In genomic region chr5:149641000-149641576, GRCh38 we compare ENCODE assay signal across 12 cellular contexts. TPM values are rescaled to one million over a fixed set of nuclear protein-coding genes. Genes with fewer than 3 reads are reported as not detected.
DNase-seq lines count a peak whose midpoint lies in the region; ATAC-seq, FAIRE-seq and TF ChIP-seq lines count a peak whose summit lies in the region.
"Had no signal": no experiment of that assay in that cellular context is flagged by ENCODE, and none has a peak within 500 bp of the region (broad histone marks: within the 10 kb centered on the region; RNA-seq: fewer than 3 reads in every experiment).

No MANE protein-coding gene starts in this region.

- in situ Hi-C loops in KBM-7 (cut with MboI; ENCODE audit: low pct_unique_long_range_greater_than_20kb, low sequenced_read_pairs), result no loop called here

- no peak for TF ChIP-seq CTCF in GM12865 (IDR thresholded peaks at IDR 0.05; ENCODE audit: insufficient read depth, low read depth, low read length, missing control alignments)
- TF ChIP-seq CTCF in VCaP (conservative IDR thresholded peaks at IDR 0.05), result 0 out of 2 replicates have a peak, but pooled peaks have one; percentile 26
- peak in 1 of 12 donors; percentile 4 for TF ChIP-seq CTCF in heart left ventricle (IDR thresholded peaks at IDR 0.05)
- no peak for TF ChIP-seq CTCF in pancreas (IDR thresholded peaks at IDR 0.05)

- no peaks in the 10 kb centered on the region for H3K36me3 ChIP-seq in heart left ventricle
- no peaks in the 10 kb centered on the region for H3K36me3 ChIP-seq in pancreas
- H3K36me3 ChIP-seq: thoracic aorta had no signal

- ATAC-seq in heart left ventricle (peak in 2 of 4 donors; percentile 24 to 49), pancreas (peak in 3 of 4 donors; percentile 21 to 41 (median 32)), GM18870 (IDR thresholded peaks at IDR 0.05; ENCODE audit: unreplicated experiment) (no peak), GM19455 (IDR thresholded peaks at IDR 0.05; ENCODE audit: unreplicated experiment) (no peak), HG03520 (IDR thresholded peaks at IDR 0.05; ENCODE audit: unreplicated experiment) (no peak)

- H3K27ac ChIP-seq in VCaP (peak overlapping the region; percentile 87), heart left ventricle (peak overlapping the region; percentile 29 to 82 (median 68)), pancreas (no peak overlapping the region)
- H3K27ac ChIP-seq: thoracic aorta had no signal

- no peak for TF ChIP-seq POLR2A in heart left ventricle (IDR thresholded peaks at IDR 0.05)

- no peaks in the 10 kb centered on the region for H3K9me3 ChIP-seq in heart left ventricle
- no peaks in the 10 kb centered on the region for H3K9me3 ChIP-seq in pancreas
- H3K9me3 ChIP-seq: thoracic aorta had no signal

- H3K4me3 ChIP-seq in GM12865 (ENCODE audit: low read depth, low read length), result no peak overlapping the region
- H3K4me3 ChIP-seq in heart left ventricle, result peak overlapping the region in 8 of 12 donors; percentile 6 to 34 (median 22)
- H3K4me3 ChIP-seq in pancreas, result no peak overlapping the region
- H3K4me3 ChIP-seq: thoracic aorta had no signal

- H3K4me1 ChIP-seq in heart left ventricle (peaks cover 0 to 28% (median 19%) of the 10 kb centered on the region in 12 donors), pancreas (no peaks in the 10 kb centered on the region)

- intact Hi-C loops in heart left ventricle (cut with DNase I) (loop anchor here in 2 of 10 donors (2.0 to 5.0 kb wide), 2 partner anchors 346 to 350 kb away; no protein-coding TSS in a partner anchor), pancreas (cut with DNase I) (loop anchor here in 1 of 3 donors (10.0 kb wide), 1 partner anchor 354 kb away; no protein-coding TSS in a partner anchor)

- peak; percentile 66 for DNase-seq in GM12865 (ENCODE audit: low read depth)
- DNase-seq in heart left ventricle, result peak in 3 of 5 donors; percentile 49 to 66 (median 60)
- no peak for DNase-seq in pancreas
- DNase-seq in KBM-7, result no peak
- DNase-seq: activated CD8-positive, alpha-beta memory T cell treated with anti-CD3 and anti-CD28 coated beads, Interleukin-2, amount 50 U/mL, for 48 hours; H7; NCI-H187 had no signal

- WGBS in heart left ventricle, 4 donors, result 48 to 70% (median 63%) methylated on average over 18 of the region's 18 CpGs
- 73 to 75% methylated on average over 18 of the region's 18 CpGs for WGBS in pancreas, 2 donors

- H3K27me3 ChIP-seq in heart left ventricle, result no peaks in the 10 kb centered on the region
- H3K27me3 ChIP-seq in pancreas, result no peaks in the 10 kb centered on the region

- FAIRE-seq in pancreas (lab: Jason Lieb, UNC), result no peak

RNA-seq across cellular contexts. Expression of gene ARHGEF37, which starts 59.8 kb away (rescaled TPM):
- total RNA-seq in heart left ventricle, result 10 to 100 TPM; 16.0 to 28.5 (median 18.2) TPM
- 1 to 10 TPM; 8.1 to 9.3 TPM for polyA plus RNA-seq in heart left ventricle
- 10 to 100 TPM in 1 of 6 donors, 1 to 10 TPM in 5; 7.6 to 13.6 (median 9.7) TPM for total RNA-seq in pancreas
- 1 to 10 TPM; 5.7 to 7.8 TPM for polyA plus RNA-seq in pancreas

Comparison
In these comparisons a context has a peak if more than half of its experiments do, and no peak if none do; other contexts are left out.
1. DNase-seq: peak in GM12865 (single experiment) and heart left ventricle (3 of 5); none in pancreas (0 of 6) and KBM-7 (single experiment).
2. H3K4me3 ChIP-seq: peak in heart left ventricle (8 of 12); none in GM12865 (single experiment) and pancreas (0 of 4).
3. H3K27ac ChIP-seq: peak in VCaP (single experiment) and heart left ventricle (12 of 12); none in pancreas (0 of 4).
4. ATAC-seq: peak in pancreas (3 of 4); none in GM18870 (single experiment), GM19455 (single experiment) and HG03520 (single experiment).